ENCODE assay signal across 23 cellular contexts in genomic region chr20:45124365-45124764, GRCh38. TPM values are rescaled to one million over a fixed set of nuclear protein-coding genes. Genes with fewer than 3 reads are reported as not detected.
"Had no signal": no experiment of that assay in that cellular context is flagged by ENCODE, and none has a peak within 500 bp of the region (broad histone marks: within the 10 kb centered on the region; RNA-seq: fewer than 3 reads in every experiment).

Gene WFDC12, minus strand, starts transcription at chr20:45124465. Its CDS starts 18 bp downstream, at chr20:45124447.

- FAIRE-seq: RCC 7860 had no signal

- H3K27me3 ChIP-seq: MG63 had no signal

- DNase-seq: Karpas-422, KG1, MG63, NCI-H1092, NCI-H1105 treated with DMSO at 0.1 percent for 48 hours, NCI-H1417 treated with DMSO at 0.1 percent for 48 hours, NCI-H146, NCI-H1694 treated with DMSO at 0.1 percent for 48 hours, NCI-H1930, NCI-H2081, NCI-H2171, NCI-H226, NCI-H446, NCI-H510A, NCI-H524 treated with DMSO at 0.1 percent for 48 hours, NCI-H69, NCI-H774, RPMI8226, SHP77 had no signal

- H3K36me3 ChIP-seq: MG63 had no signal

- H3K9me3 ChIP-seq: MG63 had no signal

- H3K4me3 ChIP-seq: MG63 had no signal

- ATAC-seq: SK-N-SH treated with all-trans-retinoic acid at 6 μM for 48 hours had no signal

RNA-seq across cellular contexts. Expression of gene WFDC12, which starts in this region (rescaled TPM):
- total RNA-seq: HT-29, SK-MEL-5 had no signal
